In genomic region chr5:129155876-129156275, GRCh38 we compare ENCODE assay signal across 29 cellular contexts.
"Had no signal": no experiment of that assay in that cellular context is flagged by ENCODE, and none has a peak within 500 bp of the region (broad histone marks: within the 10 kb centered on the region; RNA-seq: fewer than 3 reads in every experiment).

No MANE protein-coding gene starts in this region.

- H3K4me3 Mint-ChIP-seq: dendritic cell treated with granulocyte-macrophage colony-stimulating factor and Interleukin-4, amounts not matched to agents 40 ng/mL and 50 ng/mL, for 4 days; effector memory CD8-positive, alpha-beta T cell; endodermal cell had no signal

- FAIRE-seq: colon, endometrium, endothelial cell of umbilical vein, frontal cortex had no signal

- H3K27ac Mint-ChIP-seq: dendritic cell treated with granulocyte-macrophage colony-stimulating factor and Interleukin-4, amounts not matched to agents 40 ng/mL and 50 ng/mL, for 4 days; effector memory CD8-positive, alpha-beta T cell; endodermal cell had no signal

- H3K36me3 ChIP-seq: colonic mucosa, esophagus muscularis mucosa, esophagus squamous epithelium, gastrocnemius medialis, gastroesophageal sphincter, heart left ventricle, heart right ventricle had no signal

- H3K4me3 ChIP-seq: colonic mucosa, coronary artery, dorsolateral prefrontal cortex, esophagus muscularis mucosa, esophagus squamous epithelium, gastrocnemius medialis, gastroesophageal sphincter, heart left ventricle, heart right ventricle, hepatocyte had no signal

- DNase-seq: colonic mucosa; cortex of kidney; dermis blood vessel endothelial cell; dorsolateral prefrontal cortex; effector CD4-positive, alpha-beta T cell; effector memory CD4-positive, alpha-beta T cell; effector memory CD8-positive, alpha-beta T cell; endodermal cell; erythroblast; esophagus squamous epithelium; foreskin fibroblast; foreskin keratinocyte; foreskin melanocyte; gastrocnemius medialis; glutamatergic neuron; head of caudate nucleus; heart left ventricle; heart right ventricle had no signal

- H3K9me3 ChIP-seq: colonic mucosa, esophagus muscularis mucosa, gastrocnemius medialis had no signal

- H3K27ac ChIP-seq: colonic mucosa, coronary artery, dorsolateral prefrontal cortex, epithelial cell of prostate, esophagus muscularis mucosa, esophagus squamous epithelium, foreskin keratinocyte, gastrocnemius medialis, gastroesophageal sphincter, heart left ventricle, heart right ventricle, hepatocyte had no signal

- H3K4me1 ChIP-seq: colonic mucosa, esophagus muscularis mucosa, esophagus squamous epithelium, foreskin keratinocyte, gastrocnemius medialis, gastroesophageal sphincter, heart left ventricle, heart right ventricle had no signal

- ATAC-seq: effector memory CD8-positive, alpha-beta T cell; esophagus mucosa; foreskin keratinocyte; gastrocnemius medialis; gastroesophageal sphincter; heart left ventricle; heart right ventricle had no signal

- H3K27me3 ChIP-seq: colonic mucosa, dorsolateral prefrontal cortex, esophagus muscularis mucosa, esophagus squamous epithelium, foreskin keratinocyte, gastrocnemius medialis, gastroesophageal sphincter, heart left ventricle, heart right ventricle, hepatocyte had no signal

- H3K27me3 Mint-ChIP-seq: dendritic cell treated with granulocyte-macrophage colony-stimulating factor and Interleukin-4, amounts not matched to agents 40 ng/mL and 50 ng/mL, for 4 days; effector memory CD8-positive, alpha-beta T cell had no signal
